In the genomic region with DNA sequence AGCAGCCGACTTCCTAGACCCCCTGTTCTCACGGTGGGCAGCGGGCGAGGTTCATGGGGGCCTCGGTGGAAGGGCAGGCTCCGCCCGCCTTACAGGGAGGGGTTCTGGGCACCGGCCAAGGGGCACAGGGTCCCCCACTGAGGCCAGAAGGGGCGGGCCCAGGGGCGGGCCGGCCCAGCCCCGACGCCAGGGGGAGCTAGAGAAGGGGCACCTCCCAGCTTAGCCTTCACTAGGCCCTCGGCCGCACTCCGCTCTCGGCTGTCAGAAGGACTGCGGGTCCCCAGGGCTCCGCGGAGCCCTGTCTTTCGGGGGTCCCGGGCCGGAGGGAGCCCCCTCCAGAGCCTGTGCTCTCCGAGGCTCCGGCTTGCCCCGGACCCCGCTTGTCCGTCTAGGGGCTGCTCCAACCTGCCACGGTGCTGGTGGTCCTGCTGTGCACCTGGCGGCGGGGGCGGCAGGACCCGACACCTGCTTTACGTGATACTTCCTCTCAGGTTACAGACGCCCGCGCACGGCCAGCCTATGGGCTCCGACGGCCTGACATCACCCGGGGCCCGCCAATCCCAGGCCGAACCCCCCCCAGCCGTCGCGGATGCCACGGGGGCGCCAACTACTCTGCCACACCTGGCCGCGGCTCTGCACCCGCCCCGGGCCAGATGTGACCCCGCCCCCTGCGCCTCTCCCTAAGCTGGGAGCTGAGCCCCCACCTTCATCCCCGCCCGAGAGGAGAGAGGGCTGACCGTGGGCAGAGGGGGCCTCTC, we compare ENCODE assay signal across 7 cellular contexts. TPM values are rescaled to one million over a fixed set of nuclear protein-coding genes. Genes with fewer than 3 reads are reported as not detected.
A peak's percentile ranks its signal among the peaks of the same experiment; 100 is the strongest.
DNase-seq lines count a peak whose midpoint lies in the region; ATAC-seq and TF ChIP-seq lines count a peak whose summit lies in the region.
"Not testable (repeated sequence)": the region's sequence is repeated elsewhere in the genome, so short reads cannot be mapped to it uniquely, and the experiment has no call there.
"Had no signal": no experiment of that assay in that cellular context is flagged by ENCODE, and none has a peak within 500 bp of the region (broad histone marks: within the 10 kb centered on the region; RNA-seq: fewer than 3 reads in every experiment).

No MANE protein-coding gene starts in this region.

- not testable (repeated sequence) for H3K4me3 ChIP-seq in CD8-positive, alpha-beta T cell (ENCODE audit: low read depth, low read length)

- not testable (repeated sequence) for H3K27ac Mint-ChIP-seq in CD8-positive, alpha-beta T cell; T-cell; activated CD8-positive, alpha-beta T cell treated with anti-CD3 and anti-CD28 coated beads for 36 hours; central memory CD8-positive, alpha-beta T cell (ENCODE audit: low read depth); naive thymus-derived CD8-positive, alpha-beta T cell

- not testable (repeated sequence) for H3K36me3 ChIP-seq in CD8-positive, alpha-beta T cell (ENCODE audit: insufficient read depth, low read length)

- H3K4me3 Mint-ChIP-seq in CD8-positive, alpha-beta T cell; T-cell; activated CD8-positive, alpha-beta T cell treated with anti-CD3 and anti-CD28 coated beads for 36 hours; central memory CD8-positive, alpha-beta T cell; naive thymus-derived CD8-positive, alpha-beta T cell: not testable (repeated sequence)

- H3K27me3 Mint-ChIP-seq in CD8-positive, alpha-beta T cell (ENCODE audit: low read depth); activated CD8-positive, alpha-beta T cell treated with anti-CD3 and anti-CD28 coated beads for 36 hours; central memory CD8-positive, alpha-beta T cell: not testable (repeated sequence)
- H3K27me3 Mint-ChIP-seq in T-cell, result peaks cover 0 to 11% of the 10 kb centered on the region in 2 donors
- peaks cover 0 to 11% (median 5%) of the 10 kb centered on the region in 5 donors for H3K27me3 Mint-ChIP-seq in naive thymus-derived CD8-positive, alpha-beta T cell

- not testable (repeated sequence) for DNase-seq in CD8-positive, alpha-beta T cell; T-cell; activated CD8-positive, alpha-beta T cell treated with anti-CD3 and anti-CD28 coated beads for 36 hours; central memory CD8-positive, alpha-beta T cell (ENCODE audit: low spot score in 2 of 2); naive thymus-derived CD8-positive, alpha-beta T cell
- DNase-seq in left lobe of liver (ENCODE audit: low spot score), result peak; percentile 68

- H3K27ac ChIP-seq in CD8-positive, alpha-beta T cell (ENCODE audit: low read depth, low read length), result not testable (repeated sequence)

- intact Hi-C loops in CD8-positive, alpha-beta T cell (cut with DNase I, micrococcal nuclease); activated CD8-positive, alpha-beta T cell treated with anti-CD3 and anti-CD28 coated beads for 36 hours (cut with micrococcal nuclease): not testable (repeated sequence)

- peak; percentile 87 for ATAC-seq in CD8-positive, alpha-beta T cell
- ATAC-seq in T-cell (replicated peaks in 1 of 4) (peak; percentile 48 to 86 (median 63)), left lobe of liver (peak; percentile 25)
- peak; percentile 64 for ATAC-seq in activated CD8-positive, alpha-beta T cell treated with anti-CD3 and anti-CD28 coated beads for 36 hours
- peak; percentile 74 for ATAC-seq in central memory CD8-positive, alpha-beta T cell (replicated peaks; ENCODE audit: extremely low read depth, poor library complexity, severe bottlenecking)
- ATAC-seq in naive thymus-derived CD8-positive, alpha-beta T cell, result peak; percentile 82 to 87

- TF ChIP-seq CTCF in CD8-positive, alpha-beta T cell (IDR thresholded peaks at IDR 0.05); activated CD8-positive, alpha-beta T cell treated with anti-CD3 and anti-CD28 coated beads for 36 hours (IDR thresholded peaks at IDR 0.05): not testable (repeated sequence)

- POLR2A ChIA-PET in CD8-positive, alpha-beta T cell (lab: Charles Lee); T-cell (lab: Charles Lee): not testable (repeated sequence)
- POLR2A ChIA-PET in activated CD8-positive, alpha-beta T cell treated with anti-CD3 and anti-CD28 coated beads for 36 hours (lab: Charles Lee), result interaction anchor here (1.2 kb wide), 2 partner anchors 7 to 14 kb away, joined by 3 to 4 read pairs; no protein-coding TSS in a partner anchor
- POLR2A ChIA-PET in naive thymus-derived CD8-positive, alpha-beta T cell (lab: Charles Lee), result interaction anchor here (0.6 to 1.7 kb wide), 5 partner anchors 9 to 223 kb away, joined by 3 to 9 read pairs (median 4); no protein-coding TSS in a partner anchor

- not testable (repeated sequence) for H3K9me3 ChIP-seq in CD8-positive, alpha-beta T cell (ENCODE audit: low read length)

- not testable (repeated sequence) for H3K4me1 Mint-ChIP-seq in CD8-positive, alpha-beta T cell (ENCODE audit: low read depth); T-cell; activated CD8-positive, alpha-beta T cell treated with anti-CD3 and anti-CD28 coated beads for 36 hours (ENCODE audit: low read depth); central memory CD8-positive, alpha-beta T cell; naive thymus-derived CD8-positive, alpha-beta T cell

- H3K27me3 ChIP-seq in CD8-positive, alpha-beta T cell (ENCODE audit: insufficient read depth, low read length), result not testable (repeated sequence)

- CTCF ChIA-PET in CD8-positive, alpha-beta T cell (lab: Charles Lee), result interaction anchor here (1.0 kb wide), 1 partner anchor 56 kb away, joined by 3 read pairs; no protein-coding TSS in a partner anchor
- CTCF ChIA-PET in T-cell (lab: Charles Lee), result not testable (repeated sequence)
- CTCF ChIA-PET in activated CD8-positive, alpha-beta T cell treated with anti-CD3 and anti-CD28 coated beads for 36 hours (lab: Charles Lee), result interaction anchor here (0.9 kb wide), 1 partner anchor 10 kb away, joined by 4 read pairs; no protein-coding TSS in a partner anchor

- not testable (repeated sequence) for H3K36me3 Mint-ChIP-seq in CD8-positive, alpha-beta T cell; T-cell; activated CD8-positive, alpha-beta T cell treated with anti-CD3 and anti-CD28 coated beads for 36 hours (ENCODE audit: low read depth); central memory CD8-positive, alpha-beta T cell (ENCODE audit: insufficient read depth); naive thymus-derived CD8-positive, alpha-beta T cell

- not testable (repeated sequence) for H3K9me3 Mint-ChIP-seq in CD8-positive, alpha-beta T cell; T-cell; activated CD8-positive, alpha-beta T cell treated with anti-CD3 and anti-CD28 coated beads for 36 hours; central memory CD8-positive, alpha-beta T cell; naive thymus-derived CD8-positive, alpha-beta T cell

- not testable (repeated sequence) for H3K4me1 ChIP-seq in CD8-positive, alpha-beta T cell (ENCODE audit: insufficient read depth, low read length)

RNA-seq across cellular contexts. Expression of gene RNU1-3, which starts 33.6 kb away (rescaled TPM):
- total RNA-seq in CD8-positive, alpha-beta T cell, result 1,000 to 10,000 TPM; 3,774 to 3,852 TPM
- total RNA-seq in T-cell, result 1,000 to 10,000 TPM; 2,148 to 4,743 (median 3,650) TPM
- total RNA-seq in activated CD8-positive, alpha-beta T cell treated with anti-CD3 and anti-CD28 coated beads for 36 hours, result 1,000 to 10,000 TPM in 1 of 2 experiments, 100 to 1,000 TPM in 1; 820 to 1,043 TPM
- 1,159 TPM for total RNA-seq in left lobe of liver
- 1,000 to 10,000 TPM; 3,449 to 3,916 TPM for total RNA-seq in naive thymus-derived CD8-positive, alpha-beta T cell
- 10 to 100 TPM in 1 of 3 donors, not detected in 2; 22.6 TPM for polyA plus RNA-seq in naive thymus-derived CD8-positive, alpha-beta T cell
- total RNA-seq: G401 had no signal

RNA-seq across cellular contexts. Expression of gene RNU1-4, which starts 40.0 kb away (rescaled TPM):
- total RNA-seq in CD8-positive, alpha-beta T cell, result 1,000 to 10,000 TPM; 3,774 to 3,852 TPM
- 1,000 to 10,000 TPM; 2,148 to 4,743 (median 3,650) TPM for total RNA-seq in T-cell
- total RNA-seq in activated CD8-positive, alpha-beta T cell treated with anti-CD3 and anti-CD28 coated beads for 36 hours, result 1,000 to 10,000 TPM in 1 of 2 experiments, 100 to 1,000 TPM in 1; 820 to 1,043 TPM
- total RNA-seq in left lobe of liver, result 1,159 TPM
- 1,000 to 10,000 TPM; 3,449 to 3,916 TPM for total RNA-seq in naive thymus-derived CD8-positive, alpha-beta T cell
- polyA plus RNA-seq in naive thymus-derived CD8-positive, alpha-beta T cell, result 10 to 100 TPM in 1 of 3 donors, not detected in 2; 22.6 TPM
- total RNA-seq: G401 had no signal

Comparison
In these comparisons a context has a peak if more than half of its experiments do, and no peak if none do; other contexts are left out.
1. ATAC-seq: peak in every context shown above with its lines; median percentile 87 in CD8-positive, alpha-beta T cell; 84 in naive thymus-derived CD8-positive, alpha-beta T cell; 74 in central memory CD8-positive, alpha-beta T cell; 64 in activated CD8-positive, alpha-beta T cell treated with anti-CD3 and anti-CD28 coated beads for 36 hours; 63 in T-cell; 25 in left lobe of liver.